Comparison of ENCODE assay signal across 10 cellular contexts in genomic region chr10:105952153-105952552, GRCh38.
DNase-seq lines count a peak whose midpoint lies in the region; ATAC-seq, FAIRE-seq and TF ChIP-seq lines count a peak whose summit lies in the region.
"Had no signal": no experiment of that assay in that cellular context is flagged by ENCODE, and none has a peak within 500 bp of the region (broad histone marks: within the 10 kb centered on the region; RNA-seq: fewer than 3 reads in every experiment).

No MANE protein-coding gene starts in this region.

- WGBS in H1 (ENCODE audit: extremely low coverage in 1 of 2, insufficient coverage in 1 of 2, insufficient read length in 1 of 2, insufficient replicate concordance in 2 of 2, low coverage in 1 of 2, low lambda C conversion rate in 2 of 2, missing lambda C conversion rate in 1 of 2), 2 experiments, result 45% methylated on average over 3 of the region's 3 CpGs; no CpG with 5 or more reads in 1 of the 2 experiments

- H3K27me3 ChIP-seq in DOHH2 (ENCODE audit: control insufficient read depth, low read length) (no peaks in the 10 kb centered on the region), H1 (replicated peaks in 1 of 4; ENCODE audit: control insufficient read depth in 3 of 4, extremely low read depth in 1 of 4, insufficient read depth in 3 of 4, low read length in 3 of 4) (peaks cover 0 to 1% (median 0%) of the 10 kb centered on the region in 4 experiments; a peak in 1 of 7 replicates)

- H3K9me2 ChIP-seq in DOHH2 (replicated peaks; ENCODE audit: control insufficient read depth, low read length), result no peaks in the 10 kb centered on the region

- no peaks in the 10 kb centered on the region for H3K23me2 ChIP-seq in H1 (ENCODE audit: low read depth, low read length)

- H4K20me1 ChIP-seq in DOHH2 (ENCODE audit: control insufficient read depth, insufficient read depth, low read depth, low read length) (no peaks in the 10 kb centered on the region), H1 (replicated peaks in 1 of 2; ENCODE audit: control insufficient read depth in 1 of 2, insufficient read depth in 2 of 2, low read length in 2 of 2) (no peaks in the 10 kb centered on the region)

- TF ChIP-seq POLR2A in H1 (IDR thresholded peaks at IDR 0.05; ENCODE audit: control extremely low read depth in 1 of 2, low read depth in 2 of 2, low read length in 2 of 2), result peak; percentile 17 to 54; a peak in 2 of 3 replicates

- no peaks in the 10 kb centered on the region for H3K79me2 ChIP-seq in DOHH2 (ENCODE audit: control insufficient read depth, low read length)
- H3K79me2 ChIP-seq in H1 (ENCODE audit: control insufficient read depth in 1 of 2, insufficient read depth in 2 of 2, low read length in 2 of 2), result no peaks in the 10 kb centered on the region

- no peak overlapping the region for H2BK12ac ChIP-seq in H1 (ENCODE audit: low read depth, low read length)

- no peak overlapping the region; a peak in 1 of 7 replicates for H3K9ac ChIP-seq in H1 (replicated peaks in 1 of 4; ENCODE audit: extremely low read depth in 1 of 4, low read depth in 3 of 4, low read length in 3 of 4)

- H3K79me1 ChIP-seq in H1 (ENCODE audit: low read depth, low read length), result no peaks in the 10 kb centered on the region

- H3K9me3 ChIP-seq in DOHH2 (ENCODE audit: control insufficient read depth, insufficient read depth, low read length), result no peaks in the 10 kb centered on the region
- no peaks in the 10 kb centered on the region for H3K9me3 ChIP-seq in H1 (ENCODE audit: insufficient read depth in 2 of 2, low read depth in 1 of 2, low read length in 1 of 2)

- no peak for TF ChIP-seq CTCF in DOHH2 (IDR thresholded peaks at IDR 0.05; ENCODE audit: low read depth, low read length, poor library complexity, severe bottlenecking)
- no peak for TF ChIP-seq CTCF in H1 (IDR thresholded peaks at IDR 0.05; ENCODE audit: control extremely low read depth in 1 of 3, insufficient read depth in 1 of 3, low read depth in 1 of 3, low read length in 3 of 3)
- TF ChIP-seq CTCF in neural crest cell (conservative IDR thresholded peaks at IDR 0.05), result no peak
- TF ChIP-seq CTCF in coronary artery (IDR thresholded peaks at IDR 0.05), result no peak

- H3K27ac Mint-ChIP-seq in neural crest cell (ENCODE audit: unreplicated experiment), result peak overlapping the region; percentile 92
- H3K27ac Mint-ChIP-seq: activated naive CD8-positive, alpha-beta T cell treated with anti-CD3 and anti-CD28 coated beads, Interleukin-2, amount 10 ng/mL, durations not matched to agents 7 days and 5 days had no signal

- POLR2A ChIA-PET in H1 (lab: Charles Lee; ENCODE audit: partially characterized antibody), result no interaction called here

- H3K27me3 Mint-ChIP-seq in neural crest cell (ENCODE audit: low read depth), result no peaks in the 10 kb centered on the region
- H3K27me3 Mint-ChIP-seq: activated naive CD8-positive, alpha-beta T cell treated with anti-CD3 and anti-CD28 coated beads, Interleukin-2, amount 10 ng/mL, durations not matched to agents 7 days and 5 days had no signal

- no peak for TF ChIP-seq RAD21 in H1 (IDR thresholded peaks at IDR 0.05 in 1 of 2, conservative IDR thresholded peaks at IDR 0.05 in 1 of 2; ENCODE audit: low read depth in 2 of 2, low read length in 2 of 2)

- FAIRE-seq in H1 (lab: Jason Lieb, UNC), result peak; percentile 88
- FAIRE-seq: GM18507 had no signal

- no peaks in the 10 kb centered on the region for H3F3A ChIP-seq in DOHH2 (ENCODE audit: control insufficient read depth, insufficient read depth)

- H3K9me3 Mint-ChIP-seq in neural crest cell, result no peaks in the 10 kb centered on the region
- H3K9me3 Mint-ChIP-seq: activated naive CD8-positive, alpha-beta T cell treated with anti-CD3 and anti-CD28 coated beads, Interleukin-2, amount 10 ng/mL, durations not matched to agents 7 days and 5 days had no signal

- H3K27ac ChIP-seq in DOHH2 (ENCODE audit: low read depth, low read length) (no peak overlapping the region), H1 (ENCODE audit: low read depth, low read length) (no peak overlapping the region), coronary artery (no peak overlapping the region)

- DNase-seq in HPDE6-E6E7 (ENCODE audit: extremely low spot score), result peak; percentile 11
- DNase-seq in H1 (ENCODE audit: low read depth in 1 of 2, low spot score in 2 of 2), result peak in 1 of 2 experiments; percentile 27
- DNase-seq in neural crest cell (ENCODE audit: low read depth, low spot score), result no peak
- no peak for DNase-seq in coronary artery (ENCODE audit: low spot score)
- no peak for DNase-seq in cerebellar cortex (ENCODE audit: low spot score)
- no peak for DNase-seq in NCI-H2196 treated with DMSO at 0.1 percent for 48 hours (lab: John Stamatoyannopoulos, UW; ENCODE audit: unreplicated experiment)
- DNase-seq: activated naive CD8-positive, alpha-beta T cell treated with anti-CD3 and anti-CD28 coated beads, Interleukin-2, amount 10 ng/mL, durations not matched to agents 7 days and 5 days had no signal

- no peak overlapping the region for H2AK5ac ChIP-seq in H1 (ENCODE audit: low read depth, low read length)

- H3K23ac ChIP-seq in H1 (ENCODE audit: insufficient read length), result no peak overlapping the region

- H3K36me3 Mint-ChIP-seq in neural crest cell (ENCODE audit: low read depth), result no peaks in the 10 kb centered on the region
- H3K36me3 Mint-ChIP-seq: activated naive CD8-positive, alpha-beta T cell treated with anti-CD3 and anti-CD28 coated beads, Interleukin-2, amount 10 ng/mL, durations not matched to agents 7 days and 5 days had no signal

- no peaks in the 10 kb centered on the region for H3K36me3 ChIP-seq in DOHH2 (ENCODE audit: control insufficient read depth, low read length)
- no peaks in the 10 kb centered on the region for H3K36me3 ChIP-seq in H1 (ENCODE audit: control insufficient read depth in 2 of 4, insufficient read depth in 4 of 4, low read length in 3 of 4)

- H2BK15ac ChIP-seq in H1 (ENCODE audit: low read length), result no peak overlapping the region

- no peak for TF ChIP-seq EP300 in H1 (IDR thresholded peaks at IDR 0.05; ENCODE audit: borderline replicate concordance in 1 of 2, low read depth in 2 of 2, low read length in 2 of 2)

- no peak overlapping the region for H3K4ac ChIP-seq in H1 (replicated peaks; ENCODE audit: insufficient read length, low read depth, low read length)

- H3K4me3 Mint-ChIP-seq in neural crest cell, result no peak overlapping the region
- H3K4me3 Mint-ChIP-seq: activated naive CD8-positive, alpha-beta T cell treated with anti-CD3 and anti-CD28 coated beads, Interleukin-2, amount 10 ng/mL, durations not matched to agents 7 days and 5 days had no signal

- no peak overlapping the region for H2BK20ac ChIP-seq in H1 (ENCODE audit: low read length)

- H3K4me2 ChIP-seq in DOHH2 (ENCODE audit: low read length), result peak overlapping the region; percentile 39
- H3K4me2 ChIP-seq in H1 (ENCODE audit: insufficient read depth in 1 of 2, low read depth in 2 of 2, low read length in 2 of 2), result peak overlapping the region in 1 of 2 experiments; percentile 4; a peak in 1 of 4 replicates

- H3K14ac ChIP-seq in H1 (ENCODE audit: insufficient read length), result no peak overlapping the region

- peaks cover 16% of the 10 kb centered on the region for H3K4me1 Mint-ChIP-seq in neural crest cell
- H3K4me1 Mint-ChIP-seq: activated naive CD8-positive, alpha-beta T cell treated with anti-CD3 and anti-CD28 coated beads, Interleukin-2, amount 10 ng/mL, durations not matched to agents 7 days and 5 days had no signal

- peak overlapping the region; percentile 99 for H2AFZ ChIP-seq in H1 (ENCODE audit: low read length)

- no peak overlapping the region for H4K5ac ChIP-seq in H1 (ENCODE audit: insufficient read length, low read depth, low read length)

- H3K56ac ChIP-seq in H1 (replicated peaks; ENCODE audit: insufficient read length, low read depth, low read length), result no peak overlapping the region

- H2BK5ac ChIP-seq in H1 (ENCODE audit: low read depth, low read length), result no peak overlapping the region

- no peak overlapping the region for H4K8ac ChIP-seq in H1 (ENCODE audit: extremely low read depth, insufficient read depth, low read length)

- CTCF ChIA-PET in H1 (lab: Charles Lee; ENCODE audit: partially characterized antibody), result interaction anchor here (0.7 to 5.6 kb wide), 13 partner anchors 10 to 329 kb away, joined by 3 to 63 read pairs (median 4); no protein-coding TSS in a partner anchor

- H2BK120ac ChIP-seq in H1 (replicated peaks; ENCODE audit: low read depth, low read length), result no peak overlapping the region

- H3K4me1 ChIP-seq in DOHH2 (ENCODE audit: control insufficient read depth, low read length) (peaks cover 10% of the 10 kb centered on the region), H1 (replicated peaks in 1 of 4; ENCODE audit: control insufficient read depth in 3 of 4, insufficient read depth in 4 of 4, low read length in 3 of 4) (peaks cover 0 to 3% (median 1%) of the 10 kb centered on the region in 4 experiments; a peak in 2 of 7 replicates)

- no peak overlapping the region for H3K4me3 ChIP-seq in DOHH2 (ENCODE audit: low read length)
- H3K4me3 ChIP-seq in H1 (ENCODE audit: extremely low read depth in 1 of 4, insufficient read depth in 2 of 4, low read depth in 3 of 4, low read length in 4 of 4), result no peak overlapping the region
- no peak overlapping the region for H3K4me3 ChIP-seq in coronary artery

- ATAC-seq in GM21447 (IDR thresholded peaks at IDR 0.05; ENCODE audit: unreplicated experiment), result peak; percentile 76

- no peak overlapping the region for H4K91ac ChIP-seq in H1 (replicated peaks; ENCODE audit: insufficient read length, low read length)

- H3K18ac ChIP-seq in H1 (ENCODE audit: extremely low read depth, low read length), result no peak overlapping the region

TF ChIP-seq in H1, 55 proteins besides CTCF, POLR2A, EP300 and RAD21:
- no peak for TF ChIP-seq SP1 (IDR thresholded peaks at IDR 0.05; ENCODE audit: low read depth, low read length)
- no peak for TF ChIP-seq BACH1 (IDR thresholded peaks at IDR 0.05; ENCODE audit: low read length)
- TF ChIP-seq MAFK (IDR thresholded peaks at IDR 0.05; ENCODE audit: low read depth, low read length), result no peak
- no peak for TF ChIP-seq CBX8 (IDR thresholded peaks at IDR 0.05; ENCODE audit: borderline replicate concordance, low read depth, low read length)
- TF ChIP-seq CEBPB (IDR thresholded peaks at IDR 0.05; ENCODE audit: low read depth, low read length), result no peak
- TF ChIP-seq YY1 (IDR thresholded peaks at IDR 0.05; ENCODE audit: low read depth, low read length), result no peak
- TF ChIP-seq SAP30 (IDR thresholded peaks at IDR 0.05; ENCODE audit: insufficient read depth, insufficient replicate concordance, low read length), result no peak
